Comparison of ENCODE assay signal across 1 cellular context in genomic region chr22:43955883-43956286, GRCh38.
TF ChIP-seq lines count a peak whose summit lies in the region.

No MANE protein-coding gene starts in this region.

TF ChIP-seq in IMR-90, 13 proteins besides CTCF, POLR2A, EP300 and RAD21 (continued from another document):
- TF ChIP-seq MAFK (IDR thresholded peaks at IDR 0.05; ENCODE audit: low read depth, low read length) = no peak
- TF ChIP-seq MXI1 (IDR thresholded peaks at IDR 0.05; ENCODE audit: borderline replicate concordance, low read depth, low read length) = no peak
- no peak for TF ChIP-seq CHD1 (IDR thresholded peaks at IDR 0.05; ENCODE audit: low read depth, low read length)
- TF ChIP-seq NFE2L2 (IDR thresholded peaks at IDR 0.05; ENCODE audit: low read depth, low read length) = no peak
- no peak for TF ChIP-seq RCOR1 (IDR thresholded peaks at IDR 0.05; ENCODE audit: insufficient replicate concordance, low read length)
